In the genomic region with DNA sequence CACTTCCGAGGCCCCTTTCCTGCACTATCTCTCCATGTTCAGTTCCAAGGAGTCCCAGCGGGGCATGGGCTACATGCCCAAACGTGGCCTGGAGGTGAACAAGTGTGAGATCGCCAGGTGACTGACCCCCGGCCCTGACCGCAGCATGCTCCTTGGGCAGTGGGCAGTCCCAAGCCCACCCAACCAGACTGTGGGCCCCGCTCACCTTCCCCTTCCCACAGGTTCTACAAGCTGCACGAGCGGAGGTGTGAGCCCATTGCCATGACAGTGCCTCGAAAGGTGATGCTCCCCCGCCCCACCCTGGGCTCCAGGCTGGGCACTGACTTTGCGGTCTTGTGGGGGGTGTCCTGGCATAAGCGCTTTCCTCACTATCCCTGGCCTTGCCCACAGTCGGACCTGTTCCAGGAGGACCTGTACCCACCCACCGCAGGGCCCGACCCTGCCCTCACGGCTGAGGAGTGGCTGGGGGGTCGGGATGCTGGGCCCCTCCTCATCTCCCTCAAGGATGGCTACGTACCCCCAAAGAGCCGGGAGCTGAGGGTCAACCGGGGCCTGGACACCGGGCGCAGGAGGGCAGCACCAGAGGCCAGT, we compare ENCODE assay signal across 11 cellular contexts. TPM values are rescaled to one million over a fixed set of nuclear protein-coding genes. Genes with fewer than 3 reads are reported as not detected.
DNase-seq lines count a peak whose midpoint lies in the region; ATAC-seq, FAIRE-seq and TF ChIP-seq lines count a peak whose summit lies in the region.
"Had no signal": no experiment of that assay in that cellular context is flagged by ENCODE, and none has a peak within 500 bp of the region (broad histone marks: within the 10 kb centered on the region; RNA-seq: fewer than 3 reads in every experiment).

No MANE protein-coding gene starts in this region.

- no peak for TF ChIP-seq CTCF in CD14-positive monocyte (IDR thresholded peaks at IDR 0.05)
- TF ChIP-seq CTCF in DND-41 (IDR thresholded peaks at IDR 0.05; ENCODE audit: borderline replicate concordance, extremely low read depth, low read length, poor library complexity, severe bottlenecking) = no peak
- no peak for TF ChIP-seq CTCF in kidney (IDR thresholded peaks at IDR 0.05; ENCODE audit: borderline replicate concordance, extremely low read depth, insufficient read depth)
- TF ChIP-seq CTCF in coronary artery (IDR thresholded peaks at IDR 0.05) = no peak

- H3K4me1 ChIP-seq in DND-41 (ENCODE audit: insufficient read depth, low read length) (peaks cover 42% of the 10 kb centered on the region), kidney (ENCODE audit: control insufficient read depth in 1 of 2, insufficient read depth in 1 of 2, low read depth in 1 of 2, low read length in 2 of 2) (peaks cover 0 to 2% of the 10 kb centered on the region in 2 donors)
- H3K4me1 ChIP-seq: foreskin keratinocyte had no signal

- peaks cover 26% of the 10 kb centered on the region for H4K20me1 ChIP-seq in DND-41 (ENCODE audit: insufficient read depth, low read length)

- H3K27me3 Mint-ChIP-seq in CD14-positive monocyte (ENCODE audit: low read depth in 3 of 3) = no peaks in the 10 kb centered on the region
- H3K27me3 Mint-ChIP-seq in T-helper 1 cell treated with Interleukin-12 subunit alpha and Interleukin-12 subunit beta and Interleukin-4 antibody, amounts not matched to agents 30 μg/mL and 1 μg/mL, for 36 hours (ENCODE audit: low read depth) = no peaks in the 10 kb centered on the region

- H2AFZ ChIP-seq in DND-41 (ENCODE audit: low read depth, low read length) = no peak overlapping the region

- no peaks in the 10 kb centered on the region for H3K9me3 Mint-ChIP-seq in CD14-positive monocyte
- H3K9me3 Mint-ChIP-seq in T-helper 1 cell treated with Interleukin-12 subunit alpha and Interleukin-12 subunit beta and Interleukin-4 antibody, amounts not matched to agents 30 μg/mL and 1 μg/mL, for 36 hours = no peaks in the 10 kb centered on the region

- H3K79me2 ChIP-seq in DND-41 (ENCODE audit: insufficient read depth, low read length) = peaks cover 47% of the 10 kb centered on the region

- H3K27ac ChIP-seq in DND-41 (ENCODE audit: low read length) = peak overlapping the region; percentile 36
- no peak overlapping the region for H3K27ac ChIP-seq in kidney (ENCODE audit: low read depth in 2 of 2, low read length in 2 of 2)
- no peak overlapping the region for H3K27ac ChIP-seq in coronary artery
- H3K27ac ChIP-seq: C4-2B, foreskin keratinocyte had no signal

- no peak for DNase-seq in CD14-positive monocyte (ENCODE audit: low spot score)
- DNase-seq in DND-41 = peak; percentile 13
- peak; percentile 78 for DNase-seq in kidney
- no peak for DNase-seq in anterior cingulate cortex (lab: John Stamatoyannopoulos, UW)
- no peak for DNase-seq in coronary artery (ENCODE audit: low spot score)
- DNase-seq: NCI-H2081 treated with DMSO at 0.1 percent for 48 hours had no signal

- intact Hi-C loops in CD14-positive monocyte (cut with micrococcal nuclease) (no loop called here), kidney (cut with DNase I) (no loop called here)

- ATAC-seq in DND-41 (ENCODE audit: insufficient read depth, low read depth) (no peak), GM18519 (IDR thresholded peaks at IDR 0.05; ENCODE audit: low FRiP score, unreplicated experiment) (no peak), HG02571 (IDR thresholded peaks at IDR 0.05; ENCODE audit: unreplicated experiment) (no peak)

- no peaks in the 10 kb centered on the region for H3K27me3 ChIP-seq in DND-41 (ENCODE audit: insufficient read depth, low read length, poor library complexity)
- H3K27me3 ChIP-seq: foreskin keratinocyte had no signal

- H3K4me3 ChIP-seq in DND-41 (ENCODE audit: low read depth in 1 of 2, low read length in 2 of 2) (no peak overlapping the region), kidney (ENCODE audit: low read length in 2 of 2) (no peak overlapping the region), coronary artery (no peak overlapping the region)

- H3K4me2 ChIP-seq in DND-41 (ENCODE audit: insufficient read depth, low read length) = peak overlapping the region; percentile 22; the same call in 1 of the 2 replicates

- H3K9ac ChIP-seq in DND-41 (ENCODE audit: low read depth, low read length) = no peak overlapping the region
- no peak overlapping the region for H3K9ac ChIP-seq in kidney (ENCODE audit: low read length in 2 of 2)

- no peak overlapping the region for H3K4me3 Mint-ChIP-seq in CD14-positive monocyte
- H3K4me3 Mint-ChIP-seq in T-helper 1 cell treated with Interleukin-12 subunit alpha and Interleukin-12 subunit beta and Interleukin-4 antibody, amounts not matched to agents 30 μg/mL and 1 μg/mL, for 36 hours = peak overlapping the region; percentile 19

- peak overlapping the region in 5 of 7 donors; percentile 6 to 68 (median 18) for H3K27ac Mint-ChIP-seq in CD14-positive monocyte
- no peak overlapping the region for H3K27ac Mint-ChIP-seq in T-helper 1 cell treated with Interleukin-12 subunit alpha and Interleukin-12 subunit beta and Interleukin-4 antibody, amounts not matched to agents 30 μg/mL and 1 μg/mL, for 36 hours

- H3K9me3 ChIP-seq in DND-41 (ENCODE audit: insufficient read depth, low read length, severe bottlenecking) (no peaks in the 10 kb centered on the region), kidney (ENCODE audit: control insufficient read depth in 1 of 2, low read length in 2 of 2) (no peaks in the 10 kb centered on the region)

- H3K36me3 ChIP-seq in DND-41 (ENCODE audit: insufficient read depth, low read length) (peaks cover 41% of the 10 kb centered on the region), kidney (ENCODE audit: control insufficient read depth in 1 of 2, insufficient read depth in 2 of 2, low read length in 2 of 2) (no peaks in the 10 kb centered on the region)

- peaks cover 24% of the 10 kb centered on the region for H3K4me1 Mint-ChIP-seq in CD14-positive monocyte
- peaks cover 17% of the 10 kb centered on the region for H3K4me1 Mint-ChIP-seq in T-helper 1 cell treated with Interleukin-12 subunit alpha and Interleukin-12 subunit beta and Interleukin-4 antibody, amounts not matched to agents 30 μg/mL and 1 μg/mL, for 36 hours (ENCODE audit: low read depth)

- H3K36me3 Mint-ChIP-seq in CD14-positive monocyte = peaks cover 19 to 34% of the 10 kb centered on the region in 2 donors
- H3K36me3 Mint-ChIP-seq in T-helper 1 cell treated with Interleukin-12 subunit alpha and Interleukin-12 subunit beta and Interleukin-4 antibody, amounts not matched to agents 30 μg/mL and 1 μg/mL, for 36 hours (ENCODE audit: low read depth) = peaks cover 38% of the 10 kb centered on the region

- no peak for FAIRE-seq in kidney (lab: Jason Lieb, UNC)

RNA-seq across cellular contexts. Expression of a gene that starts 4.7 kb away (rescaled TPM):
- polyA plus RNA-seq in CD14-positive monocyte = 1,000 to 10,000 TPM; 1,314 to 1,346 TPM
- total RNA-seq in kidney = 69.3 TPM
- 8.0 TPM for polyA plus RNA-seq in kidney (ENCODE audit: insufficient read depth, low read depth, low replicate concordance)

RNA-seq across cellular contexts. Expression of a gene that starts 5.4 kb away (rescaled TPM):
- 100 to 1,000 TPM; 105 to 160 TPM for polyA plus RNA-seq in CD14-positive monocyte
- total RNA-seq in kidney = 77.6 TPM
- 177 TPM for polyA plus RNA-seq in kidney (ENCODE audit: insufficient read depth, low read depth, low replicate concordance)

RNA-seq across cellular contexts. Expression of a gene that starts 5.6 kb away (rescaled TPM):
- polyA plus RNA-seq in CD14-positive monocyte (100 to 1,000 TPM; 162 to 163 TPM), kidney (ENCODE audit: insufficient read depth, low read depth, low replicate concordance) (35.4 TPM)
- 51.3 TPM for total RNA-seq in kidney

RNA-seq across cellular contexts. Expression of a gene that starts 11.0 kb away (rescaled TPM):
- polyA plus RNA-seq in CD14-positive monocyte (10 to 100 TPM; 20.9 to 28.3 TPM), kidney (ENCODE audit: insufficient read depth, low read depth, low replicate concordance) (31.3 TPM)
- total RNA-seq in kidney = 19.8 TPM

Comparison
In these comparisons a context has a peak if more than half of its experiments do, and no peak if none do; other contexts are left out.
1. DNase-seq: peak in DND-41 (single experiment) and kidney (single experiment); none in CD14-positive monocyte (single experiment), anterior cingulate cortex (0 of 58) and coronary artery (single experiment).
2. RNA of a gene that starts 4.7 kb away (polyA plus RNA-seq): 1,314 to 1,346 TPM in CD14-positive monocyte; 8.0 TPM in kidney (single experiment); every median in the first group is over 100 times any median in the second.